Comparison of ENCODE assay signal across 15 cellular contexts in the genomic region with DNA sequence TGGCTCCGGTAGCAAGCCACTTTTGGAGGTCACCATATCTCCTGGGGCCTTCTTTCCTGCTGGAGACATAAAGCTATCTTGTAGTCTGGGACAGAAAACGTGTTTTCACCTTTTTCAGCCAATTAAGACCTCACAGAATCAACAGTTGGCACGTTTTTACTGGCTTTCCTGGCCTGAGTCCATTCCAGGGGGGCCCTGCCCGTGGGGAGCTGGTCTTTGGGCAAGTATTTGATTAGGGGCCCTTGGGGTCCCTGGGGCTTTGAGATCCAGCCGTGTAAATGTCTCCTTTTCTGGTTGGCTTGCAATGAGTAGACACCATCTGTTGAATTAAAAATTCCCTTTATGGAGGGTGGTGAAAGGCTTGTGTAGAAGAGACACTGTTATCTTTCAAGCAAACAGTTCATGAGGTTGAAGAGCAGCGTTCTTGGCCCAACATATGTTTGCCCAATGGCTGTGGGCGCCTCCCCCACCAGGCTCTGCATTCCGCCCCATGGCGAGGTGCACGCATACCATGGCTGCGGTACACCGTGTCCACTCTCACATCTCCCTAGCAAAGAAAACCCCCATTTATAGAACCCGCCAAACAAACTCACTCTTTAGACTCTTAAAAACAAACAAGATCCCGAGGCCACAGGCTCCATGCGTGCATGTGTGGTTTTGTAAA.
DNase-seq lines count a peak whose midpoint lies in the region; ATAC-seq and TF ChIP-seq lines count a peak whose summit lies in the region.
"Had no signal": no experiment of that assay in that cellular context is flagged by ENCODE, and none has a peak within 500 bp of the region (broad histone marks: within the 10 kb centered on the region; RNA-seq: fewer than 3 reads in every experiment).

No MANE protein-coding gene starts in this region.

- no peak overlapping the region for H3K4me3 ChIP-seq in heart left ventricle
- H3K4me3 ChIP-seq: GM23248, HAP-1 had no signal

- H3K9me3 ChIP-seq in heart left ventricle: no peaks in the 10 kb centered on the region
- H3K9me3 ChIP-seq: BE2C, HAP-1 had no signal

- ATAC-seq in WTC11 (no peak), left lobe of liver (peak; percentile 92), heart left ventricle (no peak)

- WGBS in heart left ventricle, 4 donors: 86 to 90% (median 87%) methylated on average over 15 of the region's 15 CpGs

- no peaks in the 10 kb centered on the region for H3K27me3 ChIP-seq in heart left ventricle
- H3K27me3 ChIP-seq: BE2C had no signal

- no peak overlapping the region for H3K27ac ChIP-seq in heart left ventricle
- H3K27ac ChIP-seq: GM23248 had no signal

- peak; percentile 10 for DNase-seq in NCI-H446 treated with DMSO at 0.1 percent for 48 hours (lab: John Stamatoyannopoulos, UW)
- DNase-seq in WTC11 (ENCODE audit: low spot score): no peak
- peak; percentile 93 for DNase-seq in left lobe of liver (ENCODE audit: low spot score)
- DNase-seq in smooth muscle cell of the brain vasculature (ENCODE audit: low read depth, low spot score): peak; percentile 56
- DNase-seq in heart left ventricle: no peak
- no peak for DNase-seq in Calu3
- no peak for DNase-seq in activated CD4-positive, alpha-beta T cell treated with anti-CD3 and anti-CD28 coated beads, Interleukin-2, amount 10 ng/mL, durations not matched to agents 7 days and 5 days
- DNase-seq: ACHN; BE2C; C1 segment of cervical spinal cord; CD4-positive, CD25-positive, alpha-beta regulatory T cell; CD8-positive, alpha-beta memory T cell; COR-L47; GM23248 had no signal

- CTCF ChIA-PET in WTC11 (lab: Charles Lee): interaction anchor here (1.8 kb wide), 1 partner anchor 12 kb away, joined by 4 read pairs; no protein-coding TSS in a partner anchor
- CTCF ChIA-PET in Calu3 (lab: Charles Lee): no interaction called here
- CTCF ChIA-PET in activated CD4-positive, alpha-beta T cell treated with anti-CD3 and anti-CD28 coated beads, Interleukin-2, amount 10 ng/mL, durations not matched to agents 7 days and 5 days (lab: Charles Lee): no interaction called here

- no peaks in the 10 kb centered on the region for H3K4me1 ChIP-seq in heart left ventricle
- H3K4me1 ChIP-seq: HAP-1 had no signal

- POLR2A ChIA-PET in WTC11 (lab: Charles Lee): no interaction called here
- POLR2A ChIA-PET in activated CD4-positive, alpha-beta T cell treated with anti-CD3 and anti-CD28 coated beads, Interleukin-2, amount 10 ng/mL, durations not matched to agents 7 days and 5 days (lab: Charles Lee): no interaction called here

- BruUV-seq in Calu3 (replicated peaks; lab: Mats Ljungman, UMichigan): no TSS peak

- no peak for TF ChIP-seq POLR2A in heart left ventricle (IDR thresholded peaks at IDR 0.05)

- TF ChIP-seq CTCF in WTC11 (IDR thresholded peaks at IDR 0.05) (no peak), heart left ventricle (IDR thresholded peaks at IDR 0.05) (no peak), Calu3 (IDR thresholded peaks at IDR 0.05; ENCODE audit: unreplicated experiment) (no peak)

- no peaks in the 10 kb centered on the region; the same call in 1 of the 2 replicates for H3K4me1 Mint-ChIP-seq in WTC11
- no peaks in the 10 kb centered on the region for H3K4me1 Mint-ChIP-seq in Calu3 (ENCODE audit: low read depth, unreplicated experiment)
- H3K4me1 Mint-ChIP-seq in activated CD4-positive, alpha-beta T cell treated with anti-CD3 and anti-CD28 coated beads, Interleukin-2, amount 10 ng/mL, durations not matched to agents 7 days and 5 days: no peaks in the 10 kb centered on the region
- H3K4me1 Mint-ChIP-seq: CD4-positive, CD25-positive, alpha-beta regulatory T cell; CD8-positive, alpha-beta memory T cell had no signal

- H3K36me3 Mint-ChIP-seq in WTC11: no peaks in the 10 kb centered on the region
- no peaks in the 10 kb centered on the region for H3K36me3 Mint-ChIP-seq in Calu3 (ENCODE audit: insufficient read depth, unreplicated experiment)
- H3K36me3 Mint-ChIP-seq in activated CD4-positive, alpha-beta T cell treated with anti-CD3 and anti-CD28 coated beads, Interleukin-2, amount 10 ng/mL, durations not matched to agents 7 days and 5 days (ENCODE audit: low read depth): no peaks in the 10 kb centered on the region
- H3K36me3 Mint-ChIP-seq: CD4-positive, CD25-positive, alpha-beta regulatory T cell; CD8-positive, alpha-beta memory T cell had no signal

- no peaks in the 10 kb centered on the region for H3K27me3 Mint-ChIP-seq in WTC11 (ENCODE audit: low read depth)
- H3K27me3 Mint-ChIP-seq in Calu3 (ENCODE audit: unreplicated experiment): no peaks in the 10 kb centered on the region
- H3K27me3 Mint-ChIP-seq in activated CD4-positive, alpha-beta T cell treated with anti-CD3 and anti-CD28 coated beads, Interleukin-2, amount 10 ng/mL, durations not matched to agents 7 days and 5 days: no peaks in the 10 kb centered on the region
- H3K27me3 Mint-ChIP-seq: CD4-positive, CD25-positive, alpha-beta regulatory T cell had no signal

- intact Hi-C loops in heart left ventricle (cut with DNase I) (no loop called here), Calu3 (cut with micrococcal nuclease; ENCODE audit: unreplicated experiment) (no loop called here)

- no peaks in the 10 kb centered on the region for H3K36me3 ChIP-seq in heart left ventricle
- H3K36me3 ChIP-seq: BE2C, HAP-1 had no signal

- H3K4me3 Mint-ChIP-seq in WTC11: no peak overlapping the region
- no peak overlapping the region for H3K4me3 Mint-ChIP-seq in Calu3 (ENCODE audit: low read depth, unreplicated experiment)
- H3K4me3 Mint-ChIP-seq in activated CD4-positive, alpha-beta T cell treated with anti-CD3 and anti-CD28 coated beads, Interleukin-2, amount 10 ng/mL, durations not matched to agents 7 days and 5 days: no peak overlapping the region
- H3K4me3 Mint-ChIP-seq: CD4-positive, CD25-positive, alpha-beta regulatory T cell; CD8-positive, alpha-beta memory T cell had no signal

- H3K27ac Mint-ChIP-seq in WTC11: no peak overlapping the region
- H3K27ac Mint-ChIP-seq in Calu3 (ENCODE audit: unreplicated experiment): no peak overlapping the region
- H3K27ac Mint-ChIP-seq in activated CD4-positive, alpha-beta T cell treated with anti-CD3 and anti-CD28 coated beads, Interleukin-2, amount 10 ng/mL, durations not matched to agents 7 days and 5 days: no peak overlapping the region
- H3K27ac Mint-ChIP-seq: CD4-positive, CD25-positive, alpha-beta regulatory T cell had no signal

- H3K9me3 Mint-ChIP-seq in WTC11 (no peaks in the 10 kb centered on the region), Calu3 (ENCODE audit: low read depth, unreplicated experiment) (peaks cover 3% of the 10 kb centered on the region)
- H3K9me3 Mint-ChIP-seq in activated CD4-positive, alpha-beta T cell treated with anti-CD3 and anti-CD28 coated beads, Interleukin-2, amount 10 ng/mL, durations not matched to agents 7 days and 5 days: no peaks in the 10 kb centered on the region
- H3K9me3 Mint-ChIP-seq: CD4-positive, CD25-positive, alpha-beta regulatory T cell had no signal

TF ChIP-seq in WTC11, 78 proteins besides CTCF, POLR2A, EP300 and RAD21:
- peak; percentile 37; the same call in 1 of the 2 replicates for TF ChIP-seq GABPB1 (CRISPR knock-in tag; IDR thresholded peaks at IDR 0.05)
- TF ChIP-seq KAT7 (CRISPR knock-in tag; IDR thresholded peaks at IDR 0.05; ENCODE audit: borderline replicate concordance): no peak

Comparison
In these comparisons a context has a peak if more than half of its experiments do, and no peak if none do; other contexts are left out.
1. DNase-seq: peak in NCI-H446 treated with DMSO at 0.1 percent for 48 hours (single experiment), left lobe of liver (single experiment) and smooth muscle cell of the brain vasculature (single experiment); none in WTC11 (single experiment), heart left ventricle (0 of 5), Calu3 (single experiment) and activated CD4-positive, alpha-beta T cell treated with anti-CD3 and anti-CD28 coated beads, Interleukin-2, amount 10 ng/mL, durations not matched to agents 7 days and 5 days (single experiment).